ENCODE assay signal across 8 cellular contexts in genomic region chr22:49656883-49657274, GRCh38.
A peak's percentile ranks its signal among the peaks of the same experiment; 100 is the strongest.
DNase-seq lines count a peak whose midpoint lies in the region; ATAC-seq, FAIRE-seq and TF ChIP-seq lines count a peak whose summit lies in the region.
"Not testable (repeated sequence)": the region's sequence is repeated elsewhere in the genome, so short reads cannot be mapped to it uniquely, and the experiment has no call there.

No MANE protein-coding gene starts in this region.

- H3K27ac ChIP-seq in GM23338 (ENCODE audit: low read depth), result not testable (repeated sequence)
- H3K27ac ChIP-seq in MM.1S (ENCODE audit: low read length) (peak overlapping the region; percentile 9; the same call in 1 of the 2 replicates), right lobe of liver (peak overlapping the region in 2 of 3 donors; percentile 8 to 54), small intestine (ENCODE audit: low read depth in 1 of 2, low read length in 1 of 2) (peak overlapping the region in 1 of 2 donors; percentile 37), upper lobe of right lung (peak overlapping the region; percentile 39)

- H3K9me2 ChIP-seq in GM23338 (ENCODE audit: insufficient read depth); MM.1S (replicated peaks; ENCODE audit: insufficient read depth, low read length): not testable (repeated sequence)

- not testable (repeated sequence) for H3K79me2 ChIP-seq in GM23338 (replicated peaks; ENCODE audit: insufficient read depth)
- H3K79me2 ChIP-seq in MM.1S (ENCODE audit: low read length), result peaks cover 53% of the 10 kb centered on the region

- FAIRE-seq in small intestine (lab: Jason Lieb, UNC), result not testable (repeated sequence)

- H3K9me3 Mint-ChIP-seq in GM23338; activated CD8-positive, alpha-beta T cell treated with anti-CD3 and anti-CD28 coated beads for 36 hours: not testable (repeated sequence)

- CTCF ChIA-PET in activated CD8-positive, alpha-beta T cell treated with anti-CD3 and anti-CD28 coated beads for 36 hours (lab: Charles Lee), result interaction anchor here (0.5 to 2.2 kb wide), 5 partner anchors 13 to 67 kb away, joined by 3 to 5 read pairs (median 4); no protein-coding TSS in a partner anchor

- H3K4me2 ChIP-seq in GM23338, result not testable (repeated sequence)
- peak overlapping the region; percentile 95 for H3K4me2 ChIP-seq in MM.1S (ENCODE audit: low read depth, low read length)

- H3K27me3 ChIP-seq in GM23338 (ENCODE audit: insufficient read depth); MM.1S (replicated peaks; ENCODE audit: insufficient read depth, low read length); right lobe of liver; small intestine (ENCODE audit: control insufficient read depth in 2 of 2, insufficient read depth in 2 of 2, low read length in 2 of 2); upper lobe of right lung: not testable (repeated sequence)

- TF ChIP-seq POLR2A in GM18505 (IDR thresholded peaks at IDR 0.05; ENCODE audit: borderline replicate concordance, extremely low read depth, insufficient read depth, insufficient read length); right lobe of liver (IDR thresholded peaks at IDR 0.05): not testable (repeated sequence)

- not testable (repeated sequence) for H3K36me3 Mint-ChIP-seq in GM23338 (ENCODE audit: low read depth)
- peaks cover 30% of the 10 kb centered on the region for H3K36me3 Mint-ChIP-seq in activated CD8-positive, alpha-beta T cell treated with anti-CD3 and anti-CD28 coated beads for 36 hours (ENCODE audit: low read depth)

- 48% methylated on average over 6 of the region's 19 CpGs for WGBS in right lobe of liver (ENCODE audit: insufficient coverage, low coverage, low lambda C conversion rate, missing lambda C conversion rate)
- 50 to 62% (median 58%) methylated on average over 13 to 19 of the region's 19 CpGs for WGBS in small intestine, 3 donors

- not testable (repeated sequence) for TF ChIP-seq CTCF in GM23338 (conservative IDR thresholded peaks at IDR 0.05; ENCODE audit: low read depth in 2 of 2); MM.1S (IDR thresholded peaks at IDR 0.05; ENCODE audit: low read length); activated CD8-positive, alpha-beta T cell treated with anti-CD3 and anti-CD28 coated beads for 36 hours (IDR thresholded peaks at IDR 0.05); right lobe of liver (IDR thresholded peaks at IDR 0.05); upper lobe of right lung (IDR thresholded peaks at IDR 0.05)

- not testable (repeated sequence) for H3K27ac Mint-ChIP-seq in GM23338
- H3K27ac Mint-ChIP-seq in activated CD8-positive, alpha-beta T cell treated with anti-CD3 and anti-CD28 coated beads for 36 hours, result peak overlapping the region; percentile 85

- not testable (repeated sequence) for H3K36me3 ChIP-seq in GM23338 (ENCODE audit: insufficient read depth); MM.1S (replicated peaks; ENCODE audit: insufficient read depth, low read length); right lobe of liver; small intestine (ENCODE audit: control insufficient read depth in 2 of 2, insufficient read depth in 2 of 2, low read length in 2 of 2); upper lobe of right lung

- intact Hi-C loops in activated CD8-positive, alpha-beta T cell treated with anti-CD3 and anti-CD28 coated beads for 36 hours (cut with micrococcal nuclease); right lobe of liver (cut with DNase I); upper lobe of right lung (cut with DNase I): not testable (repeated sequence)

- POLR2A ChIA-PET in activated CD8-positive, alpha-beta T cell treated with anti-CD3 and anti-CD28 coated beads for 36 hours (lab: Charles Lee), result interaction anchor here (1.9 to 3.0 kb wide), 2 partner anchors 9 to 13 kb away, joined by 6 to 10 read pairs; no protein-coding TSS in a partner anchor

- peak overlapping the region; percentile 53; the same call in 1 of the 2 replicates for H3K9ac ChIP-seq in MM.1S (ENCODE audit: low read length)

- H2AFZ ChIP-seq in GM23338, result not testable (repeated sequence)
- peak overlapping the region; percentile 87 for H2AFZ ChIP-seq in MM.1S (ENCODE audit: low read length)

- H3K4me3 ChIP-seq in GM23338, result not testable (repeated sequence)
- H3K4me3 ChIP-seq in MM.1S (ENCODE audit: low read length), result peak overlapping the region; percentile 78
- peak overlapping the region; percentile 33 to 49 (median 39) for H3K4me3 ChIP-seq in right lobe of liver
- peak overlapping the region; percentile 36 to 46 for H3K4me3 ChIP-seq in small intestine (ENCODE audit: low read depth in 1 of 2, low read length in 2 of 2)
- peak overlapping the region; percentile 64 for H3K4me3 ChIP-seq in upper lobe of right lung

- not testable (repeated sequence) for H4K20me1 ChIP-seq in GM23338 (replicated peaks; ENCODE audit: insufficient read depth); MM.1S (ENCODE audit: insufficient read depth, low read length)

- H3K4me1 ChIP-seq in GM23338 (ENCODE audit: insufficient read depth); MM.1S (ENCODE audit: low read length); right lobe of liver; small intestine (ENCODE audit: control insufficient read depth in 2 of 2, insufficient read depth in 1 of 2, low read depth in 1 of 2, low read length in 1 of 2); upper lobe of right lung: not testable (repeated sequence)

- not testable (repeated sequence) for H3K27me3 Mint-ChIP-seq in GM23338 (ENCODE audit: insufficient read depth, low read depth, poor library complexity); activated CD8-positive, alpha-beta T cell treated with anti-CD3 and anti-CD28 coated beads for 36 hours

- not testable (repeated sequence) for H3K9me3 ChIP-seq in MM.1S (replicated peaks; ENCODE audit: insufficient read depth, low read length); right lobe of liver; small intestine (ENCODE audit: control insufficient read depth, low read depth); upper lobe of right lung

- ATAC-seq in GM18505 (IDR thresholded peaks at IDR 0.05; ENCODE audit: unreplicated experiment) (peak; percentile 43), GM23338 (peak; percentile 50), right lobe of liver (peak; percentile 6 to 58 (median 42)), upper lobe of right lung (peak; percentile 53)
- ATAC-seq in activated CD8-positive, alpha-beta T cell treated with anti-CD3 and anti-CD28 coated beads for 36 hours, result peak; percentile 85

- DNase-seq in GM23338 (ENCODE audit: low spot score); MM.1S; small intestine: not testable (repeated sequence)
- peak; percentile 75 for DNase-seq in activated CD8-positive, alpha-beta T cell treated with anti-CD3 and anti-CD28 coated beads for 36 hours
- peak; percentile 49 for DNase-seq in central memory CD4-positive, alpha-beta T cell
- DNase-seq in right lobe of liver (peak in 1 of 3 donors; percentile 47), upper lobe of right lung (peak; percentile 65)

- H3F3A ChIP-seq in GM23338 (replicated peaks; ENCODE audit: low read depth); MM.1S (ENCODE audit: insufficient read depth, low read length): not testable (repeated sequence)

- H3K4me1 Mint-ChIP-seq in GM23338, result peaks cover 30% of the 10 kb centered on the region
- H3K4me1 Mint-ChIP-seq in activated CD8-positive, alpha-beta T cell treated with anti-CD3 and anti-CD28 coated beads for 36 hours (ENCODE audit: low read depth), result peaks cover 39% of the 10 kb centered on the region

- H3K4me3 Mint-ChIP-seq in GM23338, result not testable (repeated sequence)
- H3K4me3 Mint-ChIP-seq in activated CD8-positive, alpha-beta T cell treated with anti-CD3 and anti-CD28 coated beads for 36 hours, result peak overlapping the region; percentile 97
